Comparison of ENCODE assay signal across 8 cellular contexts in the genomic region with DNA sequence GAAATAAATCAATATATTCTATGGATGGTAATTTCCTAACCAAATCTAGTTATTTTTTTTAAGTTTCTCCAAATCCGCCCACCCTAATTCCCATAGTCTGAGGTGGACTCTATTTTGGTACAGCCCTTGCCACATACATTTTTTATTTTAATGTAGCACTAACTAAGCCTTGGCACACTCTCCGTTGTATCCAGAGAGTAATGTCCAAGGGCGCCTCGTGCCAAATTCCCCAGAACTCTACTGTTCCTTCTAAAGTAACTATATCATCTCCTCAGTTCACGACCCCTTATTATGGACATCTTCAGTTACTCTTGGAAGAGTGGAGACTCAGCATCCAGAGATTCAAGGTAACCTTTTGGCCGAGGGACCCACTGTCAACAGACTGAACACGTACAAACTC. TPM values are rescaled to one million over a fixed set of nuclear protein-coding genes. Genes with fewer than 3 reads are reported as not detected.
DNase-seq lines count a peak whose midpoint lies in the region; ATAC-seq and TF ChIP-seq lines count a peak whose summit lies in the region.
"Had no signal": no experiment of that assay in that cellular context is flagged by ENCODE, and none has a peak within 500 bp of the region (broad histone marks: within the 10 kb centered on the region; RNA-seq: fewer than 3 reads in every experiment).

No MANE protein-coding gene starts in this region.

- H3K4me3 ChIP-seq in IMR-90 (ENCODE audit: insufficient read depth, low read depth, low read length) (peak overlapping the region; percentile 99), endodermal cell (ENCODE audit: low read length) (peak overlapping the region; percentile 79), muscle layer of duodenum (ENCODE audit: low read depth in 1 of 2, low read length in 2 of 2) (peak overlapping the region; percentile 72 to 92), upper lobe of left lung (peak overlapping the region; percentile 9 to 61 (median 50))

- CTCF ChIA-PET in IMR-90 (lab: Yijun Ruan, JAX), result no interaction called here

- H3K9me3 Mint-ChIP-seq in endodermal cell, result no peaks in the 10 kb centered on the region
- H3K9me3 Mint-ChIP-seq in activated naive CD4-positive, alpha-beta T cell treated with anti-CD3 and anti-CD28 coated beads, Interleukin-2, amount 50 U/mL, for 72 hours, result peaks cover 0 to 7% of the 10 kb centered on the region in 2 donors
- H3K9me3 Mint-ChIP-seq: stimulated activated naive B cell treated with anti-CD40 and anti-IgM and Interleukin-4, amounts not matched to agents 10 μg/mL and 1 μg/mL and 100 μg/mL, for 72 hours had no signal

- peak overlapping the region; percentile 97 for H3K4me2 ChIP-seq in IMR-90 (ENCODE audit: low read depth, low read length)

- H3K18ac ChIP-seq in IMR-90 (ENCODE audit: low read depth, low read length), result peak overlapping the region; percentile 98

- peaks cover 24% of the 10 kb centered on the region for H3K27me3 Mint-ChIP-seq in endodermal cell (ENCODE audit: insufficient read depth)

- TF ChIP-seq POLR2A in IMR-90 (IDR thresholded peaks at IDR 0.05; ENCODE audit: low read depth, low read length) (no peak), upper lobe of left lung (IDR thresholded peaks at IDR 0.05) (no peak)

- H3K27ac Mint-ChIP-seq in endodermal cell, result no peak overlapping the region
- no peak overlapping the region for H3K27ac Mint-ChIP-seq in activated naive CD4-positive, alpha-beta T cell treated with anti-CD3 and anti-CD28 coated beads, Interleukin-2, amount 50 U/mL, for 72 hours
- H3K27ac Mint-ChIP-seq: stimulated activated naive B cell treated with anti-CD40 and anti-IgM and Interleukin-4, amounts not matched to agents 10 μg/mL and 1 μg/mL and 100 μg/mL, for 72 hours had no signal

- peak overlapping the region; percentile 91 for H4K91ac ChIP-seq in IMR-90 (ENCODE audit: insufficient read depth, low read depth, low read length)

- H4K5ac ChIP-seq in IMR-90 (ENCODE audit: low read depth, low read length), result peak overlapping the region; percentile 79

- peak overlapping the region; percentile 84 for H2AK5ac ChIP-seq in IMR-90 (ENCODE audit: low read depth, low read length)

- H3K9me1 ChIP-seq in IMR-90 (ENCODE audit: insufficient read depth, low read length), result no peaks in the 10 kb centered on the region

- TF ChIP-seq EP300 in upper lobe of left lung (IDR thresholded peaks at IDR 0.05), result no peak

- POLR2A ChIA-PET in IMR-90 (lab: Charles Lee; ENCODE audit: unreplicated experiment), result no interaction called here

- peak overlapping the region; percentile 93 for H3K14ac ChIP-seq in IMR-90 (replicated peaks; ENCODE audit: low read depth, low read length)

- dilution Hi-C loops in IMR-90 (cut with HindIII; ENCODE audit: low sequenced_read_pairs, unreplicated experiment), result no loop called here

- H2AFZ ChIP-seq in IMR-90 (replicated peaks; ENCODE audit: low read length, poor library complexity), result peak overlapping the region; percentile 90

- peak overlapping the region; percentile 93 for H3K4ac ChIP-seq in IMR-90 (ENCODE audit: low read depth, low read length)

- peak overlapping the region; percentile 59 for H3K4me3 Mint-ChIP-seq in endodermal cell
- H3K4me3 Mint-ChIP-seq: stimulated activated naive B cell treated with anti-CD40 and anti-IgM and Interleukin-4, amounts not matched to agents 10 μg/mL and 1 μg/mL and 100 μg/mL, for 72 hours had no signal

- peak overlapping the region; percentile 95 for H2BK5ac ChIP-seq in IMR-90 (ENCODE audit: low read depth, low read length, poor library complexity, severe bottlenecking)

- DNase-seq in IMR-90, result peak; percentile 38
- DNase-seq in endodermal cell, result no peak
- no peak for DNase-seq in upper lobe of left lung
- no peak for DNase-seq in activated naive CD4-positive, alpha-beta T cell treated with anti-CD3 and anti-CD28 coated beads, Interleukin-2, amount 50 U/mL, for 72 hours (ENCODE audit: low spot score in 2 of 2)
- DNase-seq in NCI-H1092 (lab: John Stamatoyannopoulos, UW), result no peak
- DNase-seq: stimulated activated naive B cell treated with anti-CD40 and anti-IgM and Interleukin-4, amounts not matched to agents 10 μg/mL and 1 μg/mL and 100 μg/mL, for 72 hours had no signal

- H4K20me1 ChIP-seq in IMR-90 (ENCODE audit: insufficient read depth, low read length), result no peaks in the 10 kb centered on the region

- H3K9me3 ChIP-seq in IMR-90 (ENCODE audit: control insufficient read depth, insufficient read depth, low read length) (no peaks in the 10 kb centered on the region), endodermal cell (ENCODE audit: control insufficient read depth, low read length) (no peaks in the 10 kb centered on the region), muscle layer of duodenum (ENCODE audit: control insufficient read depth in 1 of 2, low read length in 2 of 2) (no peaks in the 10 kb centered on the region), upper lobe of left lung (no peaks in the 10 kb centered on the region)

- H3K79me1 ChIP-seq in IMR-90 (ENCODE audit: low read depth in 1 of 2, low read length in 2 of 2), result peaks cover 0 to 22% of the 10 kb centered on the region in 2 experiments; a peak in 2 of 4 replicates

- peaks cover 6% of the 10 kb centered on the region for H3K4me1 Mint-ChIP-seq in endodermal cell

- intact Hi-C loops in IMR-90 (cut with micrococcal nuclease), result loop anchor here (2.0 to 5.0 kb wide), 2 partner anchors 53 to 93 kb away; no protein-coding TSS in a partner anchor

- H3K36me3 ChIP-seq in IMR-90 (ENCODE audit: control insufficient read depth, insufficient read depth, low read length) (no peaks in the 10 kb centered on the region), endodermal cell (ENCODE audit: control insufficient read depth, insufficient read depth, low read length) (no peaks in the 10 kb centered on the region), muscle layer of duodenum (ENCODE audit: control insufficient read depth in 1 of 2, insufficient read depth in 2 of 2, low read length in 2 of 2) (peaks cover 0 to 5% of the 10 kb centered on the region in 2 donors), upper lobe of left lung (no peaks in the 10 kb centered on the region)

- peak overlapping the region; percentile 98 for H3K23ac ChIP-seq in IMR-90 (ENCODE audit: low read depth, low read length)

- ATAC-seq in IMR-90 (ENCODE audit: low read depth) (no peak), upper lobe of left lung (ENCODE audit: low FRiP score in 2 of 2) (no peak), GM19463 (IDR thresholded peaks at IDR 0.05; ENCODE audit: unreplicated experiment) (no peak)
- ATAC-seq in activated naive CD4-positive, alpha-beta T cell treated with anti-CD3 and anti-CD28 coated beads, Interleukin-2, amount 50 U/mL, for 72 hours, result no peak

- TF ChIP-seq RAD21 in IMR-90 (IDR thresholded peaks at IDR 0.05; ENCODE audit: low read length), result no peak

- H4K8ac ChIP-seq in IMR-90 (ENCODE audit: low read depth in 2 of 2, low read length in 2 of 2), result peak overlapping the region; percentile 77 to 88

- H2BK15ac ChIP-seq in IMR-90 (ENCODE audit: low read depth, low read length), result peak overlapping the region; percentile 94

- H3K4me1 ChIP-seq in IMR-90 (ENCODE audit: control insufficient read depth, insufficient read depth, low read length), result peaks cover 9% of the 10 kb centered on the region
- no peaks in the 10 kb centered on the region for H3K4me1 ChIP-seq in endodermal cell (ENCODE audit: control insufficient read depth, insufficient read depth, low read length)
- peaks cover 3 to 5% of the 10 kb centered on the region in 2 donors for H3K4me1 ChIP-seq in muscle layer of duodenum (ENCODE audit: control insufficient read depth in 1 of 2, insufficient read depth in 2 of 2, low read length in 2 of 2)
- peaks cover 0 to 9% (median 6%) of the 10 kb centered on the region in 4 donors for H3K4me1 ChIP-seq in upper lobe of left lung

- H2AK9ac ChIP-seq in IMR-90 (replicated peaks; ENCODE audit: low read depth, low read length, poor library complexity), result peak overlapping the region; percentile 96

- no peaks in the 10 kb centered on the region for H3K36me3 Mint-ChIP-seq in endodermal cell (ENCODE audit: low read depth)
- H3K36me3 Mint-ChIP-seq in activated naive CD4-positive, alpha-beta T cell treated with anti-CD3 and anti-CD28 coated beads, Interleukin-2, amount 50 U/mL, for 72 hours, result peaks cover 0 to 6% of the 10 kb centered on the region in 2 donors
- H3K36me3 Mint-ChIP-seq: stimulated activated naive B cell treated with anti-CD40 and anti-IgM and Interleukin-4, amounts not matched to agents 10 μg/mL and 1 μg/mL and 100 μg/mL, for 72 hours had no signal

- H3K27ac ChIP-seq in IMR-90 (ENCODE audit: insufficient read depth, low read length) (peak overlapping the region; percentile 97), endodermal cell (ENCODE audit: low read depth, low read length) (no peak overlapping the region), muscle layer of duodenum (ENCODE audit: low read length) (peak overlapping the region; percentile 85), upper lobe of left lung (peak overlapping the region; percentile 82 to 92 (median 84))

- H3K27me3 ChIP-seq in IMR-90 (ENCODE audit: control insufficient read depth, insufficient read depth, low read length) (no peaks in the 10 kb centered on the region), endodermal cell (ENCODE audit: control insufficient read depth, insufficient read depth, low read length, poor library complexity, severe bottlenecking) (peaks cover 17% of the 10 kb centered on the region), muscle layer of duodenum (ENCODE audit: low read depth, low read length) (peaks cover 7% of the 10 kb centered on the region), upper lobe of left lung (peaks cover 0 to 8% (median 2%) of the 10 kb centered on the region in 4 donors)

- no CpG with 5 or more reads among the region's 7 CpGs for WGBS in IMR-90 (ENCODE audit: extremely low coverage in 2 of 2, insufficient read length in 1 of 2), 2 experiments
- 79 to 84% methylated on average over 6 to 7 of the region's 7 CpGs for WGBS in endodermal cell (ENCODE audit: insufficient coverage in 1 of 2, insufficient read length in 1 of 2), 2 experiments
- WGBS in upper lobe of left lung, 2 donors, result 67 to 69% methylated on average over 7 of the region's 7 CpGs

- H3K56ac ChIP-seq in IMR-90 (ENCODE audit: extremely low read depth, insufficient read depth, low read length), result peak overlapping the region; percentile 85

- H3K9ac ChIP-seq in IMR-90 (ENCODE audit: low read depth, low read length), result peak overlapping the region; percentile 99
- no peak overlapping the region for H3K9ac ChIP-seq in endodermal cell (ENCODE audit: extremely low read depth, low read length, poor library complexity, severe bottlenecking)

- BruUV-seq in IMR-90 (replicated peaks; lab: Mats Ljungman, UMichigan), result no TSS peak

- in situ Hi-C loops in IMR-90 (cut with MboI; ENCODE audit: low sequenced_read_pairs), result loop anchor here (5.0 to 25.0 kb wide), 2 partner anchors 93 to 1148 kb away; partner anchors contain the start of gene C3orf38

- H2BK120ac ChIP-seq in IMR-90 (ENCODE audit: low read depth, low read length), result peak overlapping the region; percentile 80

- TF ChIP-seq CTCF in IMR-90 (conservative IDR thresholded peaks at IDR 0.05; ENCODE audit: low read depth, low read length), result no peak
- TF ChIP-seq CTCF in endodermal cell (conservative IDR thresholded peaks at IDR 0.05), result no peak
- TF ChIP-seq CTCF in upper lobe of left lung (IDR thresholded peaks at IDR 0.05), result no peak

- peak overlapping the region; percentile 58 for H2BK20ac ChIP-seq in IMR-90 (ENCODE audit: low read depth, low read length)

RNA-seq across cellular contexts. Expression of gene VGLL3, which starts 1.3 kb away (rescaled TPM):
- total RNA-seq in IMR-90 (2012; rRNA removed), result 96.7 and 97.3 TPM in 2 replicates
- 46.2 and 71.4 TPM in 2 replicates for polyA plus RNA-seq in IMR-90 (2012; rRNA removed)
- polyA plus RNA-seq in IMR-90 (2012; cell fraction: cytosol; rRNA removed), result 14.7 and 55.4 TPM in 2 replicates
- polyA plus RNA-seq in IMR-90 (2012; cell fraction: nucleus; rRNA removed; ENCODE audit: low replicate concordance), result 58.3 and 90.7 TPM in 2 replicates
- total RNA-seq in endodermal cell, result 1 to 10 TPM in 1 of 2 donors, under 1 TPM in 1; 0.44 to 1.8 TPM
- polyA plus RNA-seq in endodermal cell (2013, experiment 1 of 2), result 9.9 TPM
- polyA plus RNA-seq in endodermal cell (2013, experiment 2 of 2), result 6.4 TPM
- 10 to 100 TPM; 11.5 to 50.5 (median 38.3) TPM for total RNA-seq in upper lobe of left lung
- total RNA-seq in activated naive CD4-positive, alpha-beta T cell treated with anti-CD3 and anti-CD28 coated beads, Interleukin-2, amount 50 U/mL, for 72 hours, result under 1 TPM in 1 of 2 donors, not detected in 1; 0.14 TPM

Comparison
In these comparisons a context has a peak if more than half of its experiments do, and no peak if none do; other contexts are left out.
1. RNA of gene VGLL3, which starts 1.3 kb away (total RNA-seq): 96.7 to 97.3 TPM in IMR-90 and 11.5 to 50.5 TPM in upper lobe of left lung; 0.44 to 1.8 TPM in endodermal cell and 0.14 TPM in activated naive CD4-positive, alpha-beta T cell treated with anti-CD3 and anti-CD28 coated beads, Interleukin-2, amount 50 U/mL, for 72 hours; every median in the first group is over 4 times any median in the second.
2. Peak in every context shown above with its lines, with median percentiles within 50 percentile points of each other: H3K4me3 ChIP-seq.